1 cellular context compared by ENCODE assay signal in genomic region chr17:41965694-41966375, GRCh38.
TF ChIP-seq lines count a peak whose summit lies in the region.

No MANE protein-coding gene starts in this region.

TF ChIP-seq in GM12878, 131 proteins besides CTCF, POLR2A, EP300 and RAD21 (continues in another document):
- 0 out of 2 replicates have a peak, but pooled peaks have one; percentile 7 for TF ChIP-seq RUNX3 (IDR thresholded peaks at IDR 0.05; ENCODE audit: low read length)
- TF ChIP-seq NFIC (IDR thresholded peaks at IDR 0.05; ENCODE audit: low read depth, low read length) = no peak
- no peak for TF ChIP-seq YY1 (IDR thresholded peaks at IDR 0.05; ENCODE audit: low read depth, low read length)
- TF ChIP-seq NR2C1 (IDR thresholded peaks at IDR 0.05) = no peak
- no peak for TF ChIP-seq JUND (IDR thresholded peaks at IDR 0.05; ENCODE audit: low read depth, low read length)
- TF ChIP-seq MEF2B (IDR thresholded peaks at IDR 0.05; ENCODE audit: partially characterized antibody, poor library complexity, severe bottlenecking) = no peak
- no peak for TF ChIP-seq HDAC6 (IDR thresholded peaks at IDR 0.05; ENCODE audit: unreplicated experiment)
- no peak for TF ChIP-seq ZBED1 (IDR thresholded peaks at IDR 0.05; ENCODE audit: borderline replicate concordance)
- no peak for TF ChIP-seq ZNF687 (IDR thresholded peaks at IDR 0.05)
- TF ChIP-seq ZSCAN29 (IDR thresholded peaks at IDR 0.05) = no peak
- TF ChIP-seq MYC (IDR thresholded peaks at IDR 0.05; ENCODE audit: insufficient read depth, insufficient read length, insufficient replicate concordance, low read length, severe bottlenecking) = no peak
- TF ChIP-seq HDGF (IDR thresholded peaks at IDR 0.05) = peak; percentile 59; the same call in 1 of the 2 replicates
- TF ChIP-seq MTA2 (IDR thresholded peaks at IDR 0.05; ENCODE audit: low read depth) = no peak
- no peak for TF ChIP-seq ATF3 (IDR thresholded peaks at IDR 0.05; ENCODE audit: borderline replicate concordance, extremely low read depth, low read depth, low read length)
- no peak for TF ChIP-seq YBX1 (IDR thresholded peaks at IDR 0.05)
- TF ChIP-seq NRF1 (conservative IDR thresholded peaks at IDR 0.05; ENCODE audit: low read depth, low read length) = 0 out of 2 replicates have a peak, but pooled peaks have one; percentile 15
- TF ChIP-seq CBX5 (IDR thresholded peaks at IDR 0.05; ENCODE audit: low read depth) = no peak
- TF ChIP-seq MEF2A (IDR thresholded peaks at IDR 0.05; ENCODE audit: insufficient read depth, low read depth, low read length) = no peak
- no peak for TF ChIP-seq MYB (IDR thresholded peaks at IDR 0.05; ENCODE audit: borderline replicate concordance, low read depth, low read length)
- no peak for TF ChIP-seq SPI1 (IDR thresholded peaks at IDR 0.05; ENCODE audit: borderline replicate concordance, insufficient read depth, low read depth, low read length)
- TF ChIP-seq GATAD2B (conservative IDR thresholded peaks at IDR 0.05; ENCODE audit: low read depth) = 0 out of 2 replicates have a peak, but pooled peaks have one; percentile 17
- no peak for TF ChIP-seq NFYA (IDR thresholded peaks at IDR 0.05; ENCODE audit: borderline replicate concordance, low read depth, low read length)
- TF ChIP-seq IKZF2 (IDR thresholded peaks at IDR 0.05) = peak; percentile 48 to 50; a peak in 1 of 4 replicates
- no peak for TF ChIP-seq ZBTB33 (IDR thresholded peaks at IDR 0.05)
- no peak for TF ChIP-seq TAF1 (IDR thresholded peaks at IDR 0.05; ENCODE audit: borderline replicate concordance, low read depth, low read length)
- TF ChIP-seq IKZF1 (conservative IDR thresholded peaks at IDR 0.05) = peak; percentile 46; the same call in 1 of the 2 replicates
- TF ChIP-seq BACH1 (IDR thresholded peaks at IDR 0.05; ENCODE audit: borderline replicate concordance) = no peak
- TF ChIP-seq POU2F2 (IDR thresholded peaks at IDR 0.05; ENCODE audit: borderline replicate concordance, low read depth, low read length) = 0 out of 3 replicates have a peak, but pooled peaks have one; percentile 11
- TF ChIP-seq SMC3 (IDR thresholded peaks at IDR 0.05; ENCODE audit: borderline replicate concordance, low read length) = no peak
- TF ChIP-seq ZNF217 (IDR thresholded peaks at IDR 0.05) = no peak
- peak; percentile 26; the same call in 1 of the 2 replicates for TF ChIP-seq MTA3 (IDR thresholded peaks at IDR 0.05; ENCODE audit: borderline replicate concordance, low read length)
- no peak for TF ChIP-seq RELA (IDR thresholded peaks at IDR 0.05; ENCODE audit: borderline replicate concordance, partially characterized antibody)
- TF ChIP-seq POLR2AphosphoS5 (IDR thresholded peaks at IDR 0.05; ENCODE audit: low read length) = no peak; the same call in 1 of the 2 replicates
- TF ChIP-seq FOXM1 (IDR thresholded peaks at IDR 0.05; ENCODE audit: low read depth, low read length) = 0 out of 2 replicates have a peak, but pooled peaks have one; percentile 31
- TF ChIP-seq EED (IDR thresholded peaks at IDR 0.05; ENCODE audit: low read depth) = peak; percentile 37; the same call in 1 of the 2 replicates
- peak; percentile 2; the same call in 1 of the 2 replicates for TF ChIP-seq PML (IDR thresholded peaks at IDR 0.05; ENCODE audit: low read length)
- no peak for TF ChIP-seq E4F1 (IDR thresholded peaks at IDR 0.05; ENCODE audit: borderline replicate concordance, partially characterized antibody)
- no peak for TF ChIP-seq CEBPB (IDR thresholded peaks at IDR 0.05; ENCODE audit: borderline replicate concordance in 1 of 2, low read depth in 2 of 2, low read length in 2 of 2)
- TF ChIP-seq RELB (IDR thresholded peaks at IDR 0.05; ENCODE audit: low read depth) = peak; percentile 47; the same call in 1 of the 2 replicates
- no peak for TF ChIP-seq ZNF384 (IDR thresholded peaks at IDR 0.05; ENCODE audit: borderline replicate concordance, low read depth, low read length)
- no peak for TF ChIP-seq REST (IDR thresholded peaks at IDR 0.05; ENCODE audit: low read depth, low read length)
- TF ChIP-seq KDM1A (IDR thresholded peaks at IDR 0.05; ENCODE audit: borderline replicate concordance) = no peak
- TF ChIP-seq IRF4 (IDR thresholded peaks at IDR 0.05; ENCODE audit: low read depth, low read length) = no peak
- TF ChIP-seq CREB1 (IDR thresholded peaks at IDR 0.05; ENCODE audit: low read depth) = no peak
- 0 out of 2 replicates have a peak, but pooled peaks have one; percentile 22 for TF ChIP-seq ZNF207 (IDR thresholded peaks at IDR 0.05; ENCODE audit: borderline replicate concordance)
- TF ChIP-seq ZNF274 (IDR thresholded peaks at IDR 0.05; ENCODE audit: insufficient read depth, insufficient read length) = no peak
- TF ChIP-seq SKIL (IDR thresholded peaks at IDR 0.05; ENCODE audit: low read depth, poor library complexity, severe bottlenecking) = no peak
